8 cellular contexts compared by ENCODE assay signal in the genomic region with DNA sequence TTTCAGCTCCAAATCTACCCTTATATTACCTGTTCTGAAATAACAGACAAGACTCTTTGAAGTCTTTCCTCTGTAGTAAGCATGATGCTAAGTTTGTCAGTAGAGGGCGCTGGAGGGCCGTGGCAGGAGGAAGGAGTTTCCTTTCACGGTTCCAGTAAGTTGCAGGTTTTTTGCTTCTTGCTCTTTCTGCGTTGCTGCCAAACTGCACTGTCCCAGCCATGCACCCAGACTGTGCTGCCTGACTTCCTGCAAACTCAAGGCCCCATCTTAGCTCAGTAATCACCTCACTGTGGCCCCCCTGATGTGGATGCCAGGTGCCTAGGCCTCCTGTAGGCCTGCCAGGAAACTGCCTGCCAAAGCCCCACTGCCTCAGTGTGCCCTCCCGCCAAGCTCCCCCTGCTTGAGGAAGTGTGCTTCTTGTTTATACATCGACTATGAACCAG.
DNase-seq lines count a peak whose midpoint lies in the region; TF ChIP-seq lines count a peak whose summit lies in the region.

No MANE protein-coding gene starts in this region.

- H3K4me3 ChIP-seq in Loucy (ENCODE audit: low read length, poor library complexity, severe bottlenecking), result no peak overlapping the region
- no peak overlapping the region for H3K4me3 ChIP-seq in Peyer's patch

- H3K9me2 ChIP-seq in Loucy (replicated peaks; ENCODE audit: low read depth, low read length), result no peaks in the 10 kb centered on the region

- H3K27ac Mint-ChIP-seq in activated naive CD4-positive, alpha-beta T cell treated with anti-CD3 and anti-CD28 coated beads for 36 hours, result no peak overlapping the region

- H2AFZ ChIP-seq in Loucy (ENCODE audit: low read length), result peak overlapping the region; percentile 89

- no peaks in the 10 kb centered on the region for H3K9me3 Mint-ChIP-seq in activated naive CD4-positive, alpha-beta T cell treated with anti-CD3 and anti-CD28 coated beads for 36 hours

- no peaks in the 10 kb centered on the region for H4K20me1 ChIP-seq in Loucy (ENCODE audit: insufficient read depth, low read length, poor library complexity, severe bottlenecking)

- peak overlapping the region; percentile 48 for H3K4me2 ChIP-seq in Loucy (ENCODE audit: low read depth, low read length, poor library complexity, severe bottlenecking)

- no peak for TF ChIP-seq POLR2A in Peyer's patch (IDR thresholded peaks at IDR 0.05)

- H3K4me1 ChIP-seq in Loucy (ENCODE audit: insufficient read depth, low read length, poor library complexity, severe bottlenecking) (no peaks in the 10 kb centered on the region), Peyer's patch (no peaks in the 10 kb centered on the region)

- H3K27me3 ChIP-seq in Loucy (ENCODE audit: insufficient read depth, low read length, poor library complexity, severe bottlenecking) (no peaks in the 10 kb centered on the region), Peyer's patch (no peaks in the 10 kb centered on the region)

- intact Hi-C loops in activated naive CD4-positive, alpha-beta T cell treated with anti-CD3 and anti-CD28 coated beads for 36 hours (cut with micrococcal nuclease), result loop anchor here (1.0 to 10.0 kb wide), 3 partner anchors 36 to 721 kb away; no protein-coding TSS in a partner anchor

- no peak overlapping the region for H3K4me3 Mint-ChIP-seq in activated naive CD4-positive, alpha-beta T cell treated with anti-CD3 and anti-CD28 coated beads for 36 hours

- H3K27ac ChIP-seq in Peyer's patch, result no peak overlapping the region

- H3K4me1 Mint-ChIP-seq in activated naive CD4-positive, alpha-beta T cell treated with anti-CD3 and anti-CD28 coated beads for 36 hours (ENCODE audit: low read depth), result no peaks in the 10 kb centered on the region

- POLR2A ChIA-PET in HEK293T (lab: Yijun Ruan, JAX), result no interaction called here

- peak; percentile 97 for TF ChIP-seq CTCF in Loucy (conservative IDR thresholded peaks at IDR 0.05; ENCODE audit: low read length)
- TF ChIP-seq CTCF in Peyer's patch (IDR thresholded peaks at IDR 0.05), result peak in 4 of 6 experiments; percentile 56 to 85 (median 82)

- no peaks in the 10 kb centered on the region for H3K79me2 ChIP-seq in Loucy (ENCODE audit: insufficient read depth, low read length)

- H3K9me3 ChIP-seq in Loucy (ENCODE audit: insufficient read depth, low read depth, low read length) (no peaks in the 10 kb centered on the region), Peyer's patch (no peaks in the 10 kb centered on the region)

- no peaks in the 10 kb centered on the region for H3K36me3 Mint-ChIP-seq in activated naive CD4-positive, alpha-beta T cell treated with anti-CD3 and anti-CD28 coated beads for 36 hours (ENCODE audit: low read depth)

- no peaks in the 10 kb centered on the region for H3F3A ChIP-seq in Loucy (ENCODE audit: low read depth)

- no peaks in the 10 kb centered on the region for H3K36me3 ChIP-seq in Loucy (ENCODE audit: insufficient read depth, low read length)
- H3K36me3 ChIP-seq in Peyer's patch, result no peaks in the 10 kb centered on the region

- H3K9ac ChIP-seq in Loucy (ENCODE audit: low read depth, low read length, poor library complexity, severe bottlenecking), result no peak overlapping the region

- CTCF ChIA-PET in activated naive CD4-positive, alpha-beta T cell treated with anti-CD3 and anti-CD28 coated beads for 36 hours (lab: Charles Lee), result interaction anchor here (0.7 to 1.2 kb wide), 3 partner anchors 36 to 400 kb away, joined by 3 to 5 read pairs (median 3); no protein-coding TSS in a partner anchor
- CTCF ChIA-PET in HEK293T (lab: Yijun Ruan, JAX), result interaction anchor here (0.7 to 1.6 kb wide), 3 partner anchors 30 to 57 kb away, joined by 3 read pairs; no protein-coding TSS in a partner anchor

- H3K27me3 Mint-ChIP-seq in activated naive CD4-positive, alpha-beta T cell treated with anti-CD3 and anti-CD28 coated beads for 36 hours (ENCODE audit: low read depth), result no peaks in the 10 kb centered on the region

- peak; percentile 81 for DNase-seq in activated naive CD4-positive, alpha-beta T cell treated with anti-CD3 and anti-CD28 coated beads for 36 hours
- DNase-seq in activated naive CD4-positive, alpha-beta T cell (lab: John Stamatoyannopoulos, UW), result no peak
- DNase-seq in HEK293T (ENCODE audit: extremely low spot score), result peak; percentile 65
- peak; percentile 24 to 86 (median 69) for DNase-seq in Peyer's patch
- DNase-seq in brain pericyte (ENCODE audit: low read depth, low spot score), result peak; percentile 43
- peak; percentile 91 for DNase-seq in islet precursor cell
- DNase-seq in stimulated activated CD4-positive, alpha-beta T cell treated with anti-CD3 and anti-CD28 coated beads, Interleukin-2, amount 100 ng/mL, for 4 hours (ENCODE audit: low read depth), result peak; percentile 3

TF ChIP-seq in HEK293T, 16 proteins besides CTCF, POLR2A, EP300 and RAD21:
- TF ChIP-seq NFRKB (IDR thresholded peaks at IDR 0.05) (no peak), SUZ12 (IDR thresholded peaks at IDR 0.05) (no peak), FOXK2 (IDR thresholded peaks at IDR 0.05) (no peak), ELF4 (IDR thresholded peaks at IDR 0.05) (no peak), ARNT (IDR thresholded peaks at IDR 0.05) (no peak), FOXM1 (IDR thresholded peaks at IDR 0.05; ENCODE audit: borderline replicate concordance) (no peak)
- TF ChIP-seq, protein P1, sequence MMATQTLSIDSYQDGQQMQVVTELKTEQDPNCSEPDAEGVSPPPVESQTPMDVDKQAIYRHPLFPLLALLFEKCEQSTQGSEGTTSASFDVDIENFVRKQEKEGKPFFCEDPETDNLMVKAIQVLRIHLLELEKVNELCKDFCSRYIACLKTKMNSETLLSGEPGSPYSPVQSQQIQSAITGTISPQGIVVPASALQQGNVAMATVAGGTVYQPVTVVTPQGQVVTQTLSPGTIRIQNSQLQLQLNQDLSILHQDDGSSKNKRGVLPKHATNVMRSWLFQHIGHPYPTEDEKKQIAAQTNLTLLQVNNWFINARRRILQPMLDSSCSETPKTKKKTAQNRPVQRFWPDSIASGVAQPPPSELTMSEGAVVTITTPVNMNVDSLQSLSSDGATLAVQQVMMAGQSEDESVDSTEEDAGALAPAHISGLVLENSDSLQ (IDR thresholded peaks at IDR 0.05), result no peak
TF ChIP-seq in HEK293T: peak in this region for 0.

Comparison
In these comparisons a context has a peak if more than half of its experiments do, and no peak if none do; other contexts are left out.
1. DNase-seq: peak in activated naive CD4-positive, alpha-beta T cell treated with anti-CD3 and anti-CD28 coated beads for 36 hours (single experiment), HEK293T (single experiment), Peyer's patch (3 of 3), brain pericyte (single experiment), islet precursor cell (single experiment) and stimulated activated CD4-positive, alpha-beta T cell treated with anti-CD3 and anti-CD28 coated beads, Interleukin-2, amount 100 ng/mL, for 4 hours (single experiment); none in activated naive CD4-positive, alpha-beta T cell (0 of 4).